25 cellular contexts compared by ENCODE assay signal in genomic region chr1:244731651-244732050, GRCh38.
DNase-seq lines count a peak whose midpoint lies in the region; ATAC-seq lines count a peak whose summit lies in the region.
"Had no signal": no experiment of that assay in that cellular context is flagged by ENCODE, and none has a peak within 500 bp of the region (broad histone marks: within the 10 kb centered on the region; RNA-seq: fewer than 3 reads in every experiment).

No MANE protein-coding gene starts in this region.

- peaks cover 12% of the 10 kb centered on the region for H3K4me1 ChIP-seq in CD4-positive, CD25-positive, alpha-beta regulatory T cell (ENCODE audit: control insufficient read depth, insufficient read depth, low read length, poor library complexity, severe bottlenecking)
- H3K4me1 ChIP-seq in CD8-positive, alpha-beta memory T cell (ENCODE audit: insufficient read depth, low read length), result no peaks in the 10 kb centered on the region
- H3K4me1 ChIP-seq: colonic mucosa, foreskin keratinocyte, testis had no signal

- no peak overlapping the region for H3K27ac Mint-ChIP-seq in CD4-positive, CD25-positive, alpha-beta regulatory T cell
- no peak overlapping the region for H3K27ac Mint-ChIP-seq in CD8-positive, alpha-beta memory T cell
- H3K27ac Mint-ChIP-seq in activated T-helper 1 cell treated with anti-CD3 and anti-CD28 coated beads, Interleukin-12 subunit alpha, Interleukin-12 subunit beta, Interleukin-2, Interleukin-4 antibody, amounts not matched to agents 30 ng/mL and 10 ng/mL and 1 ng/mL, durations not matched to agents 14 hours and 24 hours and 36 hours, result no peak overlapping the region
- no peak overlapping the region for H3K27ac Mint-ChIP-seq in naive thymus-derived CD8-positive, alpha-beta T cell
- H3K27ac Mint-ChIP-seq: CD14-positive monocyte had no signal

- intact Hi-C loops in activated T-helper 1 cell treated with anti-CD3 and anti-CD28 coated beads, Interleukin-12 subunit alpha, Interleukin-12 subunit beta, Interleukin-2, Interleukin-4 antibody, amounts not matched to agents 30 ng/mL and 10 ng/mL and 1 ng/mL, durations not matched to agents 14 hours and 24 hours and 36 hours (cut with micrococcal nuclease), result no loop called here

- peaks cover 43% of the 10 kb centered on the region for H3K27me3 Mint-ChIP-seq in CD4-positive, CD25-positive, alpha-beta regulatory T cell
- H3K27me3 Mint-ChIP-seq in CD8-positive, alpha-beta memory T cell, result peaks cover 13 to 26% of the 10 kb centered on the region in 2 donors
- H3K27me3 Mint-ChIP-seq in activated T-helper 1 cell treated with anti-CD3 and anti-CD28 coated beads, Interleukin-12 subunit alpha, Interleukin-12 subunit beta, Interleukin-2, Interleukin-4 antibody, amounts not matched to agents 30 ng/mL and 10 ng/mL and 1 ng/mL, durations not matched to agents 14 hours and 24 hours and 36 hours (ENCODE audit: insufficient read depth), result peaks cover 32% of the 10 kb centered on the region
- peaks cover 0 to 10% (median 4%) of the 10 kb centered on the region in 5 donors for H3K27me3 Mint-ChIP-seq in naive thymus-derived CD8-positive, alpha-beta T cell

- H3K9me3 ChIP-seq in CD4-positive, CD25-positive, alpha-beta regulatory T cell (ENCODE audit: control insufficient read depth in 2 of 2, low read length in 2 of 2), result no peaks in the 10 kb centered on the region
- H3K9me3 ChIP-seq in CD8-positive, alpha-beta memory T cell (ENCODE audit: low read length), result no peaks in the 10 kb centered on the region
- H3K9me3 ChIP-seq: breast epithelium, colonic mucosa, testis had no signal

- ATAC-seq in CD4-positive, CD25-positive, alpha-beta regulatory T cell (ENCODE audit: low read depth in 2 of 2), result no peak
- no peak for ATAC-seq in naive thymus-derived CD8-positive, alpha-beta T cell
- ATAC-seq in HG03354 (IDR thresholded peaks at IDR 0.05; ENCODE audit: poor library complexity, severe bottlenecking, unreplicated experiment), result no peak
- ATAC-seq in HG03442 (IDR thresholded peaks at IDR 0.05; ENCODE audit: unreplicated experiment), result no peak
- no peak for ATAC-seq in GM19035 (IDR thresholded peaks at IDR 0.05; ENCODE audit: unreplicated experiment)
- ATAC-seq: esophagus mucosa, foreskin keratinocyte, right cardiac atrium had no signal

- peaks cover 0 to 3% (median 0%) of the 10 kb centered on the region in 7 donors for H3K9me3 Mint-ChIP-seq in CD4-positive, CD25-positive, alpha-beta regulatory T cell
- no peaks in the 10 kb centered on the region for H3K9me3 Mint-ChIP-seq in CD8-positive, alpha-beta memory T cell
- H3K9me3 Mint-ChIP-seq in activated T-helper 1 cell treated with anti-CD3 and anti-CD28 coated beads, Interleukin-12 subunit alpha, Interleukin-12 subunit beta, Interleukin-2, Interleukin-4 antibody, amounts not matched to agents 30 ng/mL and 10 ng/mL and 1 ng/mL, durations not matched to agents 14 hours and 24 hours and 36 hours, result peaks cover 8% of the 10 kb centered on the region
- peaks cover 0 to 2% (median 0%) of the 10 kb centered on the region in 9 donors for H3K9me3 Mint-ChIP-seq in naive thymus-derived CD8-positive, alpha-beta T cell

- POLR2A ChIA-PET in CD8-positive, alpha-beta memory T cell (lab: Charles Lee), result no interaction called here
- POLR2A ChIA-PET in naive thymus-derived CD8-positive, alpha-beta T cell (lab: Charles Lee), result interaction anchor here (0.6 kb wide), 1 partner anchor 100 kb away, joined by 3 read pairs; no protein-coding TSS in a partner anchor

- H3K36me3 ChIP-seq in CD4-positive, CD25-positive, alpha-beta regulatory T cell (ENCODE audit: control insufficient read depth, insufficient read depth, low read length), result no peaks in the 10 kb centered on the region
- no peaks in the 10 kb centered on the region for H3K36me3 ChIP-seq in CD8-positive, alpha-beta memory T cell (ENCODE audit: insufficient read depth, low read length)
- H3K36me3 ChIP-seq: breast epithelium, colonic mucosa, heart right ventricle, SJSA1 had no signal

- peaks cover 0 to 15% (median 3%) of the 10 kb centered on the region in 4 donors for H3K4me1 Mint-ChIP-seq in CD4-positive, CD25-positive, alpha-beta regulatory T cell
- H3K4me1 Mint-ChIP-seq in CD8-positive, alpha-beta memory T cell, result peaks cover 9 to 14% (median 11%) of the 10 kb centered on the region in 3 donors
- H3K4me1 Mint-ChIP-seq in activated T-helper 1 cell treated with anti-CD3 and anti-CD28 coated beads, Interleukin-12 subunit alpha, Interleukin-12 subunit beta, Interleukin-2, Interleukin-4 antibody, amounts not matched to agents 30 ng/mL and 10 ng/mL and 1 ng/mL, durations not matched to agents 14 hours and 24 hours and 36 hours (ENCODE audit: low read depth), result peaks cover 12% of the 10 kb centered on the region
- peaks cover 4 to 15% (median 10%) of the 10 kb centered on the region in 4 donors for H3K4me1 Mint-ChIP-seq in naive thymus-derived CD8-positive, alpha-beta T cell

- no peak overlapping the region for H3K27ac ChIP-seq in CD4-positive, CD25-positive, alpha-beta regulatory T cell (ENCODE audit: insufficient read depth, low read length, poor library complexity, severe bottlenecking)
- no peak overlapping the region for H3K27ac ChIP-seq in CD8-positive, alpha-beta memory T cell (ENCODE audit: low read depth, low read length)
- H3K27ac ChIP-seq: breast epithelium, colonic mucosa, foreskin keratinocyte, heart right ventricle, SJSA1 had no signal

- H3K27me3 ChIP-seq in CD4-positive, CD25-positive, alpha-beta regulatory T cell (ENCODE audit: control insufficient read depth, insufficient read depth, low read length), result peaks cover 4% of the 10 kb centered on the region
- no peaks in the 10 kb centered on the region for H3K27me3 ChIP-seq in CD8-positive, alpha-beta memory T cell (ENCODE audit: insufficient read depth, low read length, poor library complexity, severe bottlenecking)
- H3K27me3 ChIP-seq: breast epithelium, colonic mucosa, foreskin keratinocyte, SJSA1, testis had no signal

- H3K4me3 Mint-ChIP-seq in CD4-positive, CD25-positive, alpha-beta regulatory T cell, result peak overlapping the region in 3 of 4 donors; percentile 48 to 84 (median 66)
- H3K4me3 Mint-ChIP-seq in CD8-positive, alpha-beta memory T cell, result peak overlapping the region; percentile 44 to 88 (median 79)
- peak overlapping the region; percentile 45 for H3K4me3 Mint-ChIP-seq in activated T-helper 1 cell treated with anti-CD3 and anti-CD28 coated beads, Interleukin-12 subunit alpha, Interleukin-12 subunit beta, Interleukin-2, Interleukin-4 antibody, amounts not matched to agents 30 ng/mL and 10 ng/mL and 1 ng/mL, durations not matched to agents 14 hours and 24 hours and 36 hours
- peak overlapping the region; percentile 1 to 87 (median 72) for H3K4me3 Mint-ChIP-seq in naive thymus-derived CD8-positive, alpha-beta T cell

- DNase-seq in CD4-positive, CD25-positive, alpha-beta regulatory T cell, result no peak
- no peak for DNase-seq in CD8-positive, alpha-beta memory T cell
- no peak for DNase-seq in activated T-helper 1 cell treated with anti-CD3 and anti-CD28 coated beads, Interleukin-12 subunit alpha, Interleukin-12 subunit beta, Interleukin-2, Interleukin-4 antibody, amounts not matched to agents 30 ng/mL and 10 ng/mL and 1 ng/mL, durations not matched to agents 14 hours and 24 hours and 36 hours (ENCODE audit: low spot score)
- no peak for DNase-seq in naive thymus-derived CD8-positive, alpha-beta T cell
- DNase-seq: activated CD4-positive, alpha-beta T cell treated with anti-CD3 and anti-CD28 coated beads, Interleukin-2, amount 10 ng/mL, durations not matched to agents 7 days and 5 days; activated CD8-positive, alpha-beta memory T cell treated with anti-CD3 and anti-CD28 coated beads, Interleukin-2, amount 50 U/mL, for 4 hours; activated effector memory CD4-positive, alpha-beta T cell treated with Interleukin-2 at 50 U/mL for 16 hours; amygdala; colonic mucosa; foreskin keratinocyte; GDM1; heart right ventricle; mammary epithelial cell; NCI-H510A treated with DMSO at 0.1 percent for 48 hours; right cardiac atrium; stimulated activated CD4-positive, alpha-beta T cell treated with anti-CD3 and anti-CD28 coated beads, Interleukin-4, amount 100 ng/mL, for 4 hours; stimulated activated naive CD4-positive, alpha-beta T cell treated with Interleukin-2 at 50 U/mL for 16 hours had no signal

- CTCF ChIA-PET in CD8-positive, alpha-beta memory T cell (lab: Charles Lee), result no interaction called here

- H3K36me3 Mint-ChIP-seq in CD4-positive, CD25-positive, alpha-beta regulatory T cell, result no peaks in the 10 kb centered on the region
- H3K36me3 Mint-ChIP-seq in CD8-positive, alpha-beta memory T cell, result peaks cover 0 to 3% (median 1%) of the 10 kb centered on the region in 3 donors
- no peaks in the 10 kb centered on the region for H3K36me3 Mint-ChIP-seq in activated T-helper 1 cell treated with anti-CD3 and anti-CD28 coated beads, Interleukin-12 subunit alpha, Interleukin-12 subunit beta, Interleukin-2, Interleukin-4 antibody, amounts not matched to agents 30 ng/mL and 10 ng/mL and 1 ng/mL, durations not matched to agents 14 hours and 24 hours and 36 hours (ENCODE audit: low read depth)
- no peaks in the 10 kb centered on the region for H3K36me3 Mint-ChIP-seq in naive thymus-derived CD8-positive, alpha-beta T cell

- H3K4me3 ChIP-seq in CD4-positive, CD25-positive, alpha-beta regulatory T cell (ENCODE audit: low read depth, low read length), result no peak overlapping the region
- no peak overlapping the region for H3K4me3 ChIP-seq in CD8-positive, alpha-beta memory T cell (ENCODE audit: low read length)
